In the genomic region with DNA sequence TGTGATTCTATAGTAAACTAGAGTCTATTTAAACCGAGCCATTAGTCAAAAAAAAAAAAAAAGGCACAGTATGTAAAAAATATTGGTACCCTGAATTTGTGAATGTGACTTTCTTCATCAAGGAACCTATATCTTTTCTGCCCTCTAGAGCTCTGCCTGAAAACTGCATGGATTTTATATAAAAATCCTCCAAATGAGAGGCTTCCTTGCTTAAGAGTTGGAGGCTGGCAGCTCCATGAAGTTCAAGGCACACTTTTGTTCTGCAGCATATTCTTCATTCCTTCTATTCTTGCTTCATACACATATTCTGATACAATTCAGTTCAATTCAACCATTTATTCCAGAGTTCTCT, we compare ENCODE assay signal across 12 cellular contexts. TPM values are rescaled to one million over a fixed set of nuclear protein-coding genes. Genes with fewer than 3 reads are reported as not detected.
DNase-seq lines count a peak whose midpoint lies in the region; ATAC-seq and TF ChIP-seq lines count a peak whose summit lies in the region.
"Had no signal": no experiment of that assay in that cellular context is flagged by ENCODE, and none has a peak within 500 bp of the region (broad histone marks: within the 10 kb centered on the region; RNA-seq: fewer than 3 reads in every experiment).

No MANE protein-coding gene starts in this region.

- in situ Hi-C loops in GM23248 (cut with MboI) = no loop called here

- H3K27me3 ChIP-seq in GM23248 (replicated peaks; ENCODE audit: insufficient read depth) = peaks cover 28% of the 10 kb centered on the region; the same call in 1 of the 2 replicates
- H3K27me3 ChIP-seq in adrenal gland = no peaks in the 10 kb centered on the region
- H3K27me3 ChIP-seq in body of pancreas = no peaks in the 10 kb centered on the region
- H3K27me3 ChIP-seq: right lobe of liver had no signal

- H3K9me3 ChIP-seq in GM23248 (ENCODE audit: low read depth) (no peaks in the 10 kb centered on the region), adrenal gland (replicated peaks in 1 of 3) (no peaks in the 10 kb centered on the region), body of pancreas (no peaks in the 10 kb centered on the region)
- H3K9me3 ChIP-seq: right lobe of liver had no signal

- H3K9me2 ChIP-seq in GM23248 (ENCODE audit: insufficient read depth) = no peaks in the 10 kb centered on the region

- no peak overlapping the region for H2AFZ ChIP-seq in GM23248

- H3K4me1 ChIP-seq in GM23248 (ENCODE audit: insufficient read depth) = no peaks in the 10 kb centered on the region
- no peaks in the 10 kb centered on the region for H3K4me1 ChIP-seq in adrenal gland (replicated peaks in 1 of 2)
- H3K4me1 ChIP-seq in body of pancreas = no peaks in the 10 kb centered on the region
- H3K4me1 ChIP-seq: right lobe of liver had no signal

- intact Hi-C loops in adrenal gland (cut with DNase I) = loop anchor here (10.0 kb wide), 1 partner anchor 51 kb away; no protein-coding TSS in a partner anchor
- intact Hi-C loops in body of pancreas (cut with DNase I) = no loop called here

- H3K36me3 ChIP-seq in GM23248 (ENCODE audit: low read depth) (no peaks in the 10 kb centered on the region), adrenal gland (replicated peaks in 1 of 2) (no peaks in the 10 kb centered on the region), body of pancreas (replicated peaks in 1 of 2; ENCODE audit: insufficient read depth in 1 of 2, low read depth in 2 of 2) (no peaks in the 10 kb centered on the region)
- H3K36me3 ChIP-seq: right lobe of liver had no signal

- no peaks in the 10 kb centered on the region for H3F3A ChIP-seq in GM23248 (ENCODE audit: insufficient read depth)

- no peak for ATAC-seq in GM19328 (IDR thresholded peaks at IDR 0.05; ENCODE audit: unreplicated experiment)
- no peak for ATAC-seq in body of pancreas
- ATAC-seq: natural killer cell had no signal

- no peak overlapping the region for H3K9ac ChIP-seq in GM23248

- DNase-seq in GM23248 (peak; percentile 51), NCI-H524 treated with DMSO at 0.1 percent for 48 hours (lab: John Stamatoyannopoulos, UW) (peak; percentile 32), fibroblast of peridontal ligament (ENCODE audit: extremely low read depth) (peak; percentile 36), adrenal gland (no peak), body of pancreas (no peak)
- DNase-seq: activated CD4-positive, alpha-beta T cell treated with anti-CD3 and anti-CD28 coated beads, Interleukin-2, amount 50 U/mL, for 1 hour; activated effector memory CD4-positive, alpha-beta T cell treated with anti-CD3 and anti-CD28 coated beads, Interleukin-2, amount 50 U/mL, for 16 hours; cerebellar nuclear complex; natural killer cell; right lobe of liver had no signal

- no peaks in the 10 kb centered on the region for H4K20me1 ChIP-seq in GM23248 (ENCODE audit: insufficient read depth)

- TF ChIP-seq CTCF in C4-2B (conservative IDR thresholded peaks at IDR 0.05) (peak; percentile 29), adrenal gland (IDR thresholded peaks at IDR 0.05) (no peak), body of pancreas (IDR thresholded peaks at IDR 0.05) (no peak)

- no peak overlapping the region for H3K4me2 ChIP-seq in GM23248 (ENCODE audit: unreplicated experiment)

- H3K27ac ChIP-seq in C4-2B (no peak overlapping the region), GM23248 (no peak overlapping the region), adrenal gland (no peak overlapping the region), body of pancreas (no peak overlapping the region)
- H3K27ac ChIP-seq: right lobe of liver had no signal

- WGBS in GM23248 (ENCODE audit: low coverage in 1 of 2, low lambda C conversion rate in 2 of 2, missing lambda C conversion rate in 2 of 2), 2 experiments = 24 to 42% methylated on average over 1 of the region's 1 CpG
- whole genome bisulfite sequencing in adrenal gland, 4 donors = 33 to 55% (median 50%) methylated on average over 1 of the region's 1 CpG
- 24 to 31% methylated on average over 1 of the region's 1 CpG for WGBS in body of pancreas, 2 donors

- no peaks in the 10 kb centered on the region for H3K79me2 ChIP-seq in GM23248 (ENCODE audit: insufficient read depth)

- no peak for TF ChIP-seq POLR2A in adrenal gland (IDR thresholded peaks at IDR 0.05)
- TF ChIP-seq POLR2A in body of pancreas (IDR thresholded peaks at IDR 0.05) = no peak

- no peak overlapping the region for H3K4me3 ChIP-seq in GM23248
- H3K4me3 ChIP-seq in adrenal gland = no peak overlapping the region
- no peak overlapping the region for H3K4me3 ChIP-seq in body of pancreas
- H3K4me3 ChIP-seq: right lobe of liver had no signal

RNA-seq across cellular contexts. Expression of a gene that starts 23.1 kb away (rescaled TPM):
- total RNA-seq in GM23248 (2014; rRNA removed; shearing (Covaris generic)) = not detected in 2 replicates
- not detected in 2 replicates for polyA plus RNA-seq in GM23248 (2016; fragmentation: Nextera tagmentation; extraction: Ambion mirVana)
- not detected for total RNA-seq in adrenal gland
- polyA plus RNA-seq in adrenal gland = not detected
- total RNA-seq in body of pancreas = not detected
- total RNA-seq: natural killer cell, right lobe of liver had no signal

RNA-seq across cellular contexts. Expression of a gene that starts 56.2 kb away (rescaled TPM):
- total RNA-seq in GM23248 (2014; rRNA removed; shearing (Covaris generic)) = not detected in 2 replicates
- polyA plus RNA-seq in GM23248 (2016; fragmentation: Nextera tagmentation; extraction: Ambion mirVana) (0.05 and 0.19 TPM in 2 replicates), adrenal gland (under 1 TPM in 2 of 3 donors, not detected in 1; under 0.01 to 0.04 TPM)
- total RNA-seq in adrenal gland (not detected), body of pancreas (not detected)
- total RNA-seq: natural killer cell, right lobe of liver had no signal

Comparison
In these comparisons a context has a peak if more than half of its experiments do, and no peak if none do; other contexts are left out.
1. DNase-seq: peak in GM23248 (single experiment), NCI-H524 treated with DMSO at 0.1 percent for 48 hours (single experiment) and fibroblast of peridontal ligament (single experiment); none in adrenal gland (0 of 7) and body of pancreas (0 of 4).